Comparison of ENCODE assay signal across 17 cellular contexts in the genomic region with DNA sequence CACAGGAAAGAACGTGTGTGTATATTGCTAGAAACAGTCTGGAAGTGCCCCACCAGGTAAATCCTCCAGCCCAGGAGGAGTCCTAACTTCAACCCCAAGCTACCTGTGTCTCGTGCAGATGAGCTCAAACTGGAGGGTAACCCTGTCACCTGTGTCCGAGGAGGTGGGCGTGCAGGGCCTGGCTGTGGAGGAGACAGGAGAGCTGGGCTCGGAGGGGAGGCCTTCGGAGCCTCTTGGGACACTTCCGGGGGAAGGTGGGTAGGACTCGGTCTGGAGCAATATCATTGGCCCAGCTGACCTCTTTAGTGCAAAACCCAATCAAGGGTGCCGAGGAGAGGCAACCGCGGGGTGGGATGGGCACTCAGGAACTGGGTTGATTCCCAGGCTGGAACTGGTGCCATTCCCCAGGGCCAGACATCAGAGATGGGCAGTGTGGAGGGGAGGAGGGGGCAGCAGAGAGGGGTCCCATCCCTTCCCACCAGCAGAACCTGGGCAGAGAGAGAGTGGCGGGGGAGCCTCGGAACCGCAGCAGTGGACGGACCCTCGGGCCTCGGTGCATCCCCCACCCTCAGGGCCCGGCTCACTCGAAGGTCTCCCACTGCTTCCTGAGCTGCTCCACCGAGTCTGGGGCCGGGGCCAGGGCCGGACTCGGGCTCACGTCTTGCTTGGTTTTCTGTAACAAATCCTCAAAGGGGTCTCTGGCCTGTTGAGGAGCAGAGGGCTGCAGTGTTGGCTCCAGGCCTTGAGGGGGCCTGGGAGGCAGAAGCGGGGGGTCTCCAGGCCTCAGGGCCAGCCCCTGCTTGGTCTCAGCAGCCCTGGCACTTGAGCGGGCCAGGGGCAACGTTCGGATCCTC. TPM values are rescaled to one million over a fixed set of nuclear protein-coding genes. Genes with fewer than 3 reads are reported as not detected.
A peak's percentile ranks its signal among the peaks of the same experiment; 100 is the strongest.
DNase-seq lines count a peak whose midpoint lies in the region; ATAC-seq and TF ChIP-seq lines count a peak whose summit lies in the region.
"Had no signal": no experiment of that assay in that cellular context is flagged by ENCODE, and none has a peak within 500 bp of the region (broad histone marks: within the 10 kb centered on the region; RNA-seq: fewer than 3 reads in every experiment).

No MANE protein-coding gene starts in this region.

- H2AK5ac ChIP-seq in neuronal stem cell (ENCODE audit: low read depth, low read length) = peak overlapping the region; percentile 74

- H3K4me1 Mint-ChIP-seq in mesothelial cell of epicardium = peaks cover 39% of the 10 kb centered on the region

- ATAC-seq in Right ventricle myocardium inferior (no peak), Right ventricle myocardium superior (ENCODE audit: poor library complexity) (no peak), body of pancreas (no peak)
- ATAC-seq: CD8-positive, alpha-beta T cell had no signal

- peak overlapping the region; percentile 80 for H3K4ac ChIP-seq in neuronal stem cell (ENCODE audit: low read length)

- H3K18ac ChIP-seq in neuronal stem cell (ENCODE audit: low read length) = peak overlapping the region; percentile 84

- H3K4me1 ChIP-seq in neuronal stem cell (ENCODE audit: control insufficient read depth in 2 of 2, insufficient read depth in 1 of 2, low read depth in 1 of 2, low read length in 2 of 2) (peaks cover 15 to 18% of the 10 kb centered on the region in 2 donors), body of pancreas (peaks cover 2% of the 10 kb centered on the region)

- DNase-seq in Right ventricle myocardium inferior (ENCODE audit: missing footprints) (peak; percentile 64), Right ventricle myocardium superior (no peak), caudate nucleus (lab: John Stamatoyannopoulos, UW) (no peak), mesothelial cell of epicardium (ENCODE audit: low spot score in 2 of 2, unreplicated experiment in 2 of 2) (no peak), neuronal stem cell (ENCODE audit: low spot score) (no peak), body of pancreas (no peak), occipital lobe (lab: John Stamatoyannopoulos, UW) (no peak), cortex of kidney (lab: John Stamatoyannopoulos, UW) (no peak)
- DNase-seq: COR-L47, GF-D8, HCEC 1CT, HFFc6 had no signal

- TF ChIP-seq POLR2A in body of pancreas (IDR thresholded peaks at IDR 0.05) = no peak

- no peak overlapping the region for H2BK120ac ChIP-seq in neuronal stem cell (ENCODE audit: low read depth, low read length)

- H3K14ac ChIP-seq in neuronal stem cell (ENCODE audit: low read length) = no peak overlapping the region

- H2BK12ac ChIP-seq in neuronal stem cell (ENCODE audit: low read length) = no peak overlapping the region

- H2BK15ac ChIP-seq in neuronal stem cell (ENCODE audit: low read length) = peak overlapping the region; percentile 24

- H3K9me3 Mint-ChIP-seq in mesothelial cell of epicardium = no peaks in the 10 kb centered on the region
- H3K9me3 Mint-ChIP-seq: CD14-positive monocyte; CD8-positive, alpha-beta T cell; HFFc6 had no signal

- H3K23ac ChIP-seq in neuronal stem cell (ENCODE audit: low read depth, low read length, poor library complexity) = peak overlapping the region; percentile 90

- H3K9ac ChIP-seq in neuronal stem cell (ENCODE audit: low read depth, low read length, poor library complexity) = no peak overlapping the region

- peaks cover 8% of the 10 kb centered on the region for H3K79me1 ChIP-seq in neuronal stem cell (ENCODE audit: low read depth, low read length)

- no peaks in the 10 kb centered on the region for H3K27me3 Mint-ChIP-seq in mesothelial cell of epicardium (ENCODE audit: low read depth)

- peak overlapping the region; percentile 79 for H3K27ac Mint-ChIP-seq in mesothelial cell of epicardium
- H3K27ac Mint-ChIP-seq: CD8-positive, alpha-beta T cell; HFFc6 had no signal

- H4K91ac ChIP-seq in neuronal stem cell (ENCODE audit: low read depth, low read length, poor library complexity) = no peak overlapping the region

- H3K27me3 ChIP-seq in neuronal stem cell (ENCODE audit: control insufficient read depth in 3 of 3, insufficient read depth in 3 of 3, low read depth in 1 of 3, low read length in 3 of 3) (no peaks in the 10 kb centered on the region), body of pancreas (no peaks in the 10 kb centered on the region)

- no peak overlapping the region for H2AFZ ChIP-seq in neuronal stem cell (ENCODE audit: low read length)

- intact Hi-C loops in Right ventricle myocardium inferior (cut with DNase I) = no loop called here
- intact Hi-C loops in Right ventricle myocardium superior (cut with DNase I) = no loop called here
- intact Hi-C loops in body of pancreas (cut with DNase I) = no loop called here

- H3K36me3 Mint-ChIP-seq in mesothelial cell of epicardium = peaks cover 7% of the 10 kb centered on the region

- TF ChIP-seq CTCF in mesothelial cell of epicardium (IDR thresholded peaks at IDR 0.05; ENCODE audit: unreplicated experiment) (no peak), body of pancreas (IDR thresholded peaks at IDR 0.05) (no peak)

- peaks cover 0 to 1% of the 10 kb centered on the region in 2 donors for H3K9me3 ChIP-seq in neuronal stem cell (replicated peaks in 1 of 2; ENCODE audit: control insufficient read depth in 2 of 2, insufficient read depth in 1 of 2, low read depth in 1 of 2, low read length in 2 of 2)
- no peaks in the 10 kb centered on the region for H3K9me3 ChIP-seq in body of pancreas

- peak overlapping the region; percentile 75 for H2BK5ac ChIP-seq in neuronal stem cell (ENCODE audit: low read length)

- WGBS in neuronal stem cell (ENCODE audit: extremely low coverage in 2 of 2, insufficient read length in 2 of 2, insufficient replicate concordance in 1 of 2), 2 donors = no CpG with 5 or more reads among the region's 28 CpGs
- WGBS in body of pancreas, 2 donors = 85 to 88% methylated on average over 13 to 23 of the region's 28 CpGs

- no peak overlapping the region for H3K4me3 Mint-ChIP-seq in mesothelial cell of epicardium
- H3K4me3 Mint-ChIP-seq: CD14-positive monocyte; CD8-positive, alpha-beta T cell; HFFc6 had no signal

- H3K4me3 ChIP-seq in neuronal stem cell (ENCODE audit: low read length in 2 of 2) = no peak overlapping the region
- H3K4me3 ChIP-seq in body of pancreas = no peak overlapping the region

- H4K8ac ChIP-seq in neuronal stem cell (ENCODE audit: low read depth, low read length) = no peak overlapping the region

- H3K27ac ChIP-seq in caudate nucleus (ENCODE audit: low read depth, low read length) = peak overlapping the region; percentile 18
- H3K27ac ChIP-seq in neuronal stem cell (replicated peaks; ENCODE audit: low read length) = no peak overlapping the region
- H3K27ac ChIP-seq in body of pancreas = no peak overlapping the region
- H3K27ac ChIP-seq: 22Rv1 had no signal

- no peak overlapping the region for H3K4me2 ChIP-seq in neuronal stem cell (ENCODE audit: insufficient read depth, low read length, poor library complexity, severe bottlenecking)

- H3K36me3 ChIP-seq in neuronal stem cell (replicated peaks in 1 of 2; ENCODE audit: control insufficient read depth in 2 of 2, insufficient read depth in 2 of 2, low read length in 2 of 2) = peaks cover 18 to 40% of the 10 kb centered on the region in 2 donors
- H3K36me3 ChIP-seq in body of pancreas (replicated peaks in 1 of 2; ENCODE audit: insufficient read depth in 1 of 2, low read depth in 2 of 2) = no peaks in the 10 kb centered on the region

RNA-seq across cellular contexts. Expression of gene CRB2, which starts 25.1 kb away (rescaled TPM):
- total RNA-seq in Right ventricle myocardium inferior (0.08 TPM), Right ventricle myocardium superior (not detected), mesothelial cell of epicardium (35.1 to 43.0 TPM (median 41.0 TPM) in 3 replicates), body of pancreas (1 to 10 TPM in 1 of 2 donors, under 1 TPM in 1; under 0.01 to 1.3 TPM), occipital lobe (5.3 TPM)
- polyA plus RNA-seq in neuronal stem cell (2013, experiment 1 of 2) = 41.7 TPM
- 41.7 TPM for polyA plus RNA-seq in neuronal stem cell (2013, experiment 2 of 2)
- total RNA-seq: CD8-positive, alpha-beta T cell; H4; HFFc6 had no signal
- polyA plus RNA-seq: BJ, CD14-positive monocyte had no signal
